Comparison of ENCODE assay signal across 8 cellular contexts in the genomic region with DNA sequence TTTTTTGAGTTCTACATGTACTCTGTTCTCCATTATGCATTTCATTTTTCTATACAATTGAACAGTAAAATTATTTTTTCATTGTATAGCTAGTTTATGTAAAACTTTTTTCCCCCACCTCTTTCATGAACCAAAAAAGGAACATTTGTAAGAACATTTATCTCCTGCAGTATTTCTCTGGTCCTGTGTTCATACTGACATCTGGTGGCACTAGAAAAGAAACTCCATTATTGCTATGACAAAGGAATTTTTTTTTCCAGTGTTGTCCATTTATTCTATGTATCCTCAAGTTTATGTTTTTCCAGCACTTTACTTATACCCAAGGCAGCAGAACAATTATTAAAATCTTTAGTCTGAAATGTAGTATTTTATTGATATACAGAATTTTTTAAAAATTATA. TPM values are rescaled to one million over a fixed set of nuclear protein-coding genes. Genes with fewer than 3 reads are reported as not detected.
DNase-seq lines count a peak whose midpoint lies in the region; ATAC-seq and TF ChIP-seq lines count a peak whose summit lies in the region.

No MANE protein-coding gene starts in this region.

- ATAC-seq in HG02610 (IDR thresholded peaks at IDR 0.05; ENCODE audit: unreplicated experiment) = no peak

- DNase-seq in DMS153 (lab: John Stamatoyannopoulos, UW) (peak; percentile 7), amniotic epithelial cell (ENCODE audit: low read depth) (peak; percentile 37), medulla oblongata (ENCODE audit: extremely low spot score) (peak; percentile 72), lower leg skin (ENCODE audit: low spot score in 2 of 2) (no peak), GM10266 (ENCODE audit: extremely low spot score) (no peak)
- DNase-seq in stimulated activated CD4-positive, alpha-beta T cell treated with anti-CD3 and anti-CD28 coated beads, Interleukin-1b, Interleukin-23, amount 100 ng/mL, for 48 hours = no peak

- intact Hi-C loops in lower leg skin (cut with DNase I; ENCODE audit: low total_unique reads) = no loop called here

- peak; percentile 40; the same call in 1 of the 2 replicates for TF ChIP-seq CTCF in LNCAP (IDR thresholded peaks at IDR 0.05)
- TF ChIP-seq CTCF in lower leg skin (IDR thresholded peaks at IDR 0.05) = no peak
- no peak for TF ChIP-seq CTCF in GM10266 (IDR thresholded peaks at IDR 0.05; ENCODE audit: control insufficient read depth, insufficient read depth, low read depth, missing control alignments)

- H3K4me3 ChIP-seq in lower leg skin (ENCODE audit: low read depth, poor library complexity, severe bottlenecking) = no peak overlapping the region

- no peak for TF ChIP-seq POLR2A in lower leg skin (IDR thresholded peaks at IDR 0.05)

RNA-seq across cellular contexts. Expression of a gene that starts 27.4 kb away (rescaled TPM):
- total RNA-seq in lower leg skin = 1 to 10 TPM in 3 of 4 donors, under 1 TPM in 1; 0.76 to 1.9 (median 1.4) TPM

RNA-seq across cellular contexts. Expression of a gene that starts 46.6 kb away (rescaled TPM):
- 10 to 100 TPM; 11.0 to 21.1 (median 17.6) TPM for total RNA-seq in lower leg skin

RNA-seq across cellular contexts. Expression of a gene that starts 46.7 kb away (rescaled TPM):
- 10 to 100 TPM; 15.6 to 60.1 (median 30.7) TPM for total RNA-seq in lower leg skin

Comparison
In these comparisons a context has a peak if more than half of its experiments do, and no peak if none do; other contexts are left out.
1. DNase-seq: peak in DMS153 (single experiment), amniotic epithelial cell (single experiment) and medulla oblongata (single experiment); none in lower leg skin (0 of 2), stimulated activated CD4-positive, alpha-beta T cell treated with anti-CD3 and anti-CD28 coated beads, Interleukin-1b, Interleukin-23, amount 100 ng/mL, for 48 hours (single experiment) and GM10266 (single experiment).